In the genomic region with DNA sequence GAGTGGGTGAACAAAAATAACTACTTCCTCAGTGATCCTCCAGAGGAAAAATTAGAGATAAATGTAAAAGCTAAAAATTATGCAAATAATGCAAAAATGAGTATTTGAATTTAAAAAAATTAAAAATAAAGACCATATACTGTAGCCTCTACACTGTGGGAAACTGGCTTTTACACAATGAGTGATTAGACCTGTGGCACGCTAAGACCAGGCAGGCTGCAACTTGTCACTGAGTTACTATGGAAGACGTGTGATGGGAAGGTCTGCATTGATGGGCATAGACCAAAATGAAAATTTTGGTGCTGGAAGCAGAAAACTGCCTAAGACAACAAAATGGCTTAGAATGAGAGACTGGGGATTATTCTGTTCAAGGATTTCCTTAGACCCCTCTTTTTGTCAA, we compare ENCODE assay signal across 27 cellular contexts. TPM values are rescaled to one million over a fixed set of nuclear protein-coding genes. Genes with fewer than 3 reads are reported as not detected.
"Had no signal": no experiment of that assay in that cellular context is flagged by ENCODE, and none has a peak within 500 bp of the region (broad histone marks: within the 10 kb centered on the region; RNA-seq: fewer than 3 reads in every experiment).

No MANE protein-coding gene starts in this region.

- H3K4me1 ChIP-seq: left lung had no signal

- H3K9me3 ChIP-seq: esophagus squamous epithelium, gastroesophageal sphincter, left lung, lower lobe of right lung had no signal

- H3K27me3 ChIP-seq: dorsolateral prefrontal cortex, esophagus squamous epithelium, gastroesophageal sphincter, heart right ventricle, left lung had no signal

- H3K27me3 Mint-ChIP-seq: memory B cell had no signal

- H3K36me3 Mint-ChIP-seq: memory B cell; naive thymus-derived CD4-positive, alpha-beta T cell; natural killer cell had no signal

- ATAC-seq: gastroesophageal sphincter; heart right ventricle; left cardiac atrium; left lung; left ventricle myocardium superior; lower lobe of right lung; naive thymus-derived CD4-positive, alpha-beta T cell; natural killer cell had no signal

- FAIRE-seq: colon, endothelial cell of umbilical vein, islet of Langerhans, keratinocyte had no signal

- H3K27ac Mint-ChIP-seq: memory B cell; naive thymus-derived CD4-positive, alpha-beta T cell; natural killer cell had no signal

- H3K36me3 ChIP-seq: esophagus squamous epithelium, gastroesophageal sphincter, heart right ventricle, left lung, lower lobe of right lung had no signal

- H3K4me3 Mint-ChIP-seq: memory B cell; naive thymus-derived CD4-positive, alpha-beta T cell; natural killer cell had no signal

- H3K4me3 ChIP-seq: coronary artery, dorsolateral prefrontal cortex, esophagus squamous epithelium, gastroesophageal sphincter, heart right ventricle, left lung, lower lobe of right lung had no signal

- H3K27ac ChIP-seq: coronary artery, dorsolateral prefrontal cortex, esophagus squamous epithelium, gastroesophageal sphincter, heart right ventricle, left lung, lower lobe of right lung had no signal

- H3K4me1 Mint-ChIP-seq: naive thymus-derived CD4-positive, alpha-beta T cell; natural killer cell had no signal

- DNase-seq: dermis blood vessel endothelial cell; dorsolateral prefrontal cortex; effector CD4-positive, alpha-beta T cell; effector memory CD4-positive, alpha-beta T cell; esophagus squamous epithelium; foreskin fibroblast; glutamatergic neuron; head of caudate nucleus; heart right ventricle; hippocampal formation; left cardiac atrium; left lung; left ventricle myocardium superior; lower lobe of right lung; mesendoderm; midbrain; naive thymus-derived CD4-positive, alpha-beta T cell; natural killer cell had no signal

RNA-seq across cellular contexts. Expression of a gene that starts 30.2 kb away (rescaled TPM):
- total RNA-seq: endothelial cell of umbilical vein; frontal cortex; lung microvascular endothelial cell; naive thymus-derived CD4-positive, alpha-beta T cell; natural killer cell had no signal
- polyA plus RNA-seq: naive thymus-derived CD4-positive, alpha-beta T cell had no signal
